ENCODE assay signal across 30 cellular contexts in the genomic region with DNA sequence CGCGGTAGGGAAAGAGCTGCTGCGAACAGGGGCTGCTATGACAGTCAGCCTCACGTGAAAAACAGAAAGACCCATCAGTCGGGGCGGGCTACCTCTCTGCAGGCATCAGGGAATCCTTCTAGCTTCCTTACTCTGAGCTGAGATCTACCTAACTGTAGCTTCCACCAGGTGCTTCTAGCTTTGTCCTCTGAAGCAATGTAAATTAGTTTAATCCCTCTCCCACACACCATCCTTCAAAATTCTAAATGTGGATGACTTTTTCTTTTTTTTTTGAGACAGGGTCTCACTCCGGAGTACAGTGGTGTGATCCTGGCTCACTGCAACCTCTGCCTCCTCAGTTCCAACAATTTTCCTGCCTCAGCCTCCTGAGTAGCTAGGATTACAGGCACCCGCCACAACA.
"Had no signal": no experiment of that assay in that cellular context is flagged by ENCODE, and none has a peak within 500 bp of the region (broad histone marks: within the 10 kb centered on the region; RNA-seq: fewer than 3 reads in every experiment).

No MANE protein-coding gene starts in this region.

- H3K4me1 ChIP-seq: breast epithelium had no signal

- DNase-seq: activated CD4-positive, alpha-beta T cell treated with anti-CD3 and anti-CD28 coated beads, Interleukin-2, amount 10 ng/mL, durations not matched to agents 7 days and 5 days; activated CD4-positive, alpha-beta T cell treated with anti-CD3 and anti-CD28 coated beads, Interleukin-2, amount 50 U/mL, for 48 hours; activated CD8-positive, alpha-beta T cell treated with anti-CD3 and anti-CD28 coated beads, Interleukin-2, amount 10 ng/mL, durations not matched to agents 7 days and 5 days; activated gamma-delta T cell; activated naive CD4-positive, alpha-beta T cell treated with Interleukin-2 at 50 U/mL for 16 hours; activated naive CD8-positive, alpha-beta T cell treated with anti-CD3 and anti-CD28 coated beads, Interleukin-2, amount 10 ng/mL, durations not matched to agents 7 days and 5 days; activated T-cell treated with anti-CD3 and anti-CD28 coated beads, Interleukin-2, amount 50 U/mL, for 24 hours; amygdala; Karpas-422; KBM-7; NCI-H1105; NCI-H1417 treated with DMSO at 0.1 percent for 48 hours; NCI-H187 treated with DMSO at 0.1 percent for 48 hours; NCI-H2081; NCI-H226; NCI-H446 treated with DMSO at 0.1 percent for 48 hours; NCI-H524; PC-3; SIG-M5; SW 1271; T-helper 1 cell; T-helper 2 cell; T-helper 9 cell; WERI-Rb-1 had no signal

- H3K4me3 ChIP-seq: ascending aorta, breast epithelium had no signal

- H3K27me3 Mint-ChIP-seq: activated CD4-positive, alpha-beta T cell treated with anti-CD3 and anti-CD28 coated beads, Interleukin-2, amount 10 ng/mL, durations not matched to agents 7 days and 5 days; activated naive CD4-positive, alpha-beta T cell treated with anti-CD3 and anti-CD28 coated beads, Interleukin-2, amount 50 U/mL, for 24 hours; activated T-cell treated with anti-CD3 and anti-CD28 coated beads, Interleukin-2, amount 50 U/mL, for 24 hours had no signal

- H3K27ac Mint-ChIP-seq: activated CD4-positive, alpha-beta T cell treated with anti-CD3 and anti-CD28 coated beads, Interleukin-2, amount 10 ng/mL, durations not matched to agents 7 days and 5 days; activated CD8-positive, alpha-beta T cell treated with anti-CD3 and anti-CD28 coated beads, Interleukin-2, amount 10 ng/mL, durations not matched to agents 7 days and 5 days; activated naive CD4-positive, alpha-beta T cell treated with anti-CD3 and anti-CD28 coated beads, Interleukin-2, amount 50 U/mL, for 24 hours; activated naive CD8-positive, alpha-beta T cell treated with anti-CD3 and anti-CD28 coated beads, Interleukin-2, amount 10 ng/mL, durations not matched to agents 7 days and 5 days; activated T-cell treated with anti-CD3 and anti-CD28 coated beads, Interleukin-2, amount 50 U/mL, for 24 hours; activated T-helper 2 cell treated with anti-CD3 and anti-CD28 coated beads, Interferon-gamma antibody, Interleukin-2, Interleukin-4, amounts not matched to agents 10 μg/mL and 5 μg/mL and 100 μg/mL, durations not matched to agents 14 hours and 24 hours and 36 hours had no signal

- H3K27ac ChIP-seq: ascending aorta, breast epithelium, RWPE1, WERI-Rb-1 had no signal

- H3K4me3 Mint-ChIP-seq: activated CD4-positive, alpha-beta T cell treated with anti-CD3 and anti-CD28 coated beads, Interleukin-2, amount 10 ng/mL, durations not matched to agents 7 days and 5 days; activated CD8-positive, alpha-beta T cell treated with anti-CD3 and anti-CD28 coated beads, Interleukin-2, amount 10 ng/mL, durations not matched to agents 7 days and 5 days; activated naive CD4-positive, alpha-beta T cell treated with anti-CD3 and anti-CD28 coated beads, Interleukin-2, amount 50 U/mL, for 24 hours; activated naive CD8-positive, alpha-beta T cell treated with anti-CD3 and anti-CD28 coated beads, Interleukin-2, amount 10 ng/mL, durations not matched to agents 7 days and 5 days; activated T-cell treated with anti-CD3 and anti-CD28 coated beads, Interleukin-2, amount 50 U/mL, for 24 hours had no signal

- ATAC-seq: activated CD8-positive, alpha-beta T cell treated with anti-CD3 and anti-CD28 coated beads, Interleukin-2, amount 10 ng/mL, durations not matched to agents 7 days and 5 days; PC-3; Right ventricle myocardium inferior had no signal

- H3K9me3 Mint-ChIP-seq: activated CD4-positive, alpha-beta T cell treated with anti-CD3 and anti-CD28 coated beads, Interleukin-2, amount 10 ng/mL, durations not matched to agents 7 days and 5 days; activated naive CD4-positive, alpha-beta T cell treated with anti-CD3 and anti-CD28 coated beads, Interleukin-2, amount 50 U/mL, for 24 hours; activated naive CD8-positive, alpha-beta T cell treated with anti-CD3 and anti-CD28 coated beads, Interleukin-2, amount 10 ng/mL, durations not matched to agents 7 days and 5 days; activated T-cell treated with anti-CD3 and anti-CD28 coated beads, Interleukin-2, amount 50 U/mL, for 24 hours; activated T-helper 2 cell treated with anti-CD3 and anti-CD28 coated beads, Interferon-gamma antibody, Interleukin-2, Interleukin-4, amounts not matched to agents 10 μg/mL and 5 μg/mL and 100 μg/mL, durations not matched to agents 14 hours and 24 hours and 36 hours had no signal

- H3K27me3 ChIP-seq: ascending aorta, breast epithelium had no signal

- H3K4me1 Mint-ChIP-seq: activated CD4-positive, alpha-beta T cell treated with anti-CD3 and anti-CD28 coated beads, Interleukin-2, amount 10 ng/mL, durations not matched to agents 7 days and 5 days; activated naive CD4-positive, alpha-beta T cell treated with anti-CD3 and anti-CD28 coated beads, Interleukin-2, amount 50 U/mL, for 24 hours; activated naive CD8-positive, alpha-beta T cell treated with anti-CD3 and anti-CD28 coated beads, Interleukin-2, amount 10 ng/mL, durations not matched to agents 7 days and 5 days had no signal

- H3K36me3 Mint-ChIP-seq: activated naive CD4-positive, alpha-beta T cell treated with anti-CD3 and anti-CD28 coated beads, Interleukin-2, amount 50 U/mL, for 24 hours; activated naive CD8-positive, alpha-beta T cell treated with anti-CD3 and anti-CD28 coated beads, Interleukin-2, amount 10 ng/mL, durations not matched to agents 7 days and 5 days had no signal

- H3K36me3 ChIP-seq: ascending aorta, breast epithelium, WERI-Rb-1 had no signal
